Comparison of ENCODE assay signal across 19 cellular contexts in the genomic region with DNA sequence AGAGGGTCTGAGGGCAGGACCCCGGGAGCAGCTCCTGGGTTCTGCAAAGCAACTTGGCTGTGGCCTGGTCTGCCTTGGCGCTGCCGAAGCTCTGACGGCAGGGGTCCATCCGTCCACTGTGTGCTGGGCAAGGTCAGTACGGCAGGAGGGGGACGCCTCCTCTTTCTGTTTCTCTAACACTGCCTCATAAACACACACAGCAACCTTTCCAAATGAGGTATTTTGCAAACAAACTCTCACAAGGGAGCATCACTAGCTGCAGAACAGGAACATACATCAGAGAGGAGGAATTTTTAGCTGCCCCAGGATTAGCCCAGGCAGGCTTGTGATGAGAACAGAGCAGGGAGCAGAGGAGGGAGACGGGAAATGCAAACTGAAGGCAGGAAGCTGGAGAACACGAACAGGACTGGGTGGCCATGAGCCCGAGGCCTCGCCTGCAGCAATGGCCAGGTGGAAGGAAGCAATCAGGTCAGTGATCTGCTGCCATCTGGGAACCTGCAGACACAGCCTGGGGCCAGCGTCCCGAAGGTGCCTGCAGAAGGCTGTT. TPM values are rescaled to one million over a fixed set of nuclear protein-coding genes. Genes with fewer than 3 reads are reported as not detected.
DNase-seq lines count a peak whose midpoint lies in the region; TF ChIP-seq lines count a peak whose summit lies in the region.
"Had no signal": no experiment of that assay in that cellular context is flagged by ENCODE, and none has a peak within 500 bp of the region (broad histone marks: within the 10 kb centered on the region; RNA-seq: fewer than 3 reads in every experiment).

No MANE protein-coding gene starts in this region.

- CTCF ChIA-PET in PC-9 (lab: Charles Lee) = interaction anchor here (0.6 kb wide), 1 partner anchor 25 kb away, joined by 3 read pairs; no protein-coding TSS in a partner anchor

- peak overlapping the region; percentile 34 for H3K4me2 ChIP-seq in skeletal muscle satellite cell (ENCODE audit: low read length)
- H3K4me2 ChIP-seq in PC-9 = no peak overlapping the region
- H3K4me2 ChIP-seq: BLaER1 treated with 17β-estradiol and CSF1 and Interleukin-3, amounts not matched to agents 10 nM and 100 nM had no signal

- no peaks in the 10 kb centered on the region for H3K79me2 ChIP-seq in PC-9 (ENCODE audit: low read depth)

- peaks cover 3% of the 10 kb centered on the region for H3K27me3 Mint-ChIP-seq in brain

- H3K4me3 ChIP-seq in skeletal muscle satellite cell (ENCODE audit: low read length) (no peak overlapping the region), PC-9 (no peak overlapping the region)
- H3K4me3 ChIP-seq: ascending aorta; BLaER1 treated with 17β-estradiol and CSF1 and Interleukin-3, amounts not matched to agents 10 nM and 100 nM; lower lobe of right lung; suprapubic skin had no signal

- H3K27me3 ChIP-seq in skeletal muscle satellite cell (ENCODE audit: control insufficient read depth, insufficient read depth, low read length) (peaks cover 7% of the 10 kb centered on the region), PC-9 (ENCODE audit: insufficient read depth, low read depth) (0 out of 2 replicates have a peak, but pooled peaks cover 3% of the 10 kb centered on the region)
- H3K27me3 ChIP-seq: ascending aorta; BLaER1 treated with 17β-estradiol and CSF1 and Interleukin-3, amounts not matched to agents 10 nM and 100 nM; suprapubic skin had no signal

- no TSS peak for BruUV-seq in PC-9 (replicated peaks; lab: Mats Ljungman, UMichigan)

- peaks cover 13% of the 10 kb centered on the region for H3F3A ChIP-seq in PC-9 (ENCODE audit: insufficient read depth, low read depth)

- no peak for TF ChIP-seq CTCF in brain (conservative IDR thresholded peaks at IDR 0.05)
- TF ChIP-seq CTCF in PC-9 (conservative IDR thresholded peaks at IDR 0.05) = no peak

- H3K9me3 ChIP-seq in skeletal muscle satellite cell (replicated peaks; ENCODE audit: low read length) = no peaks in the 10 kb centered on the region
- 0 out of 2 replicates have a peak, but pooled peaks cover 10% of the 10 kb centered on the region for H3K9me3 ChIP-seq in PC-9 (ENCODE audit: insufficient read depth, low read depth)

- no peak overlapping the region for H3K9ac ChIP-seq in skeletal muscle satellite cell (ENCODE audit: low read depth, low read length)

- H3K9me3 Mint-ChIP-seq in brain = peaks cover 8 to 14% (median 11%) of the 10 kb centered on the region in 5 experiments

- no peaks in the 10 kb centered on the region for H3K9me2 ChIP-seq in PC-9 (ENCODE audit: insufficient read depth)

- peak; percentile 58 for DNase-seq in DMS53 (lab: John Stamatoyannopoulos, UW)
- DNase-seq in DMS53 treated with DMSO at 0.1 percent for 48 hours (lab: John Stamatoyannopoulos, UW; ENCODE audit: unreplicated experiment) = no peak
- peak; percentile 62 for DNase-seq in iris pigment epithelial cell (ENCODE audit: low read depth)
- DNase-seq in NCI-H2081 treated with DMSO at 0.1 percent for 48 hours (lab: John Stamatoyannopoulos, UW) = no peak
- no peak for DNase-seq in NCI-H510A treated with DMSO at 0.1 percent for 48 hours (lab: John Stamatoyannopoulos, UW)
- no peak for DNase-seq in PC-9
- DNase-seq: DMS 273 treated with DMSO at 0.1 percent for 48 hours; effector CD8-positive, alpha-beta T cell; lower lobe of right lung; nephron progenitor cell; WERI-Rb-1 had no signal

- peaks cover 8% of the 10 kb centered on the region for H3K4me1 Mint-ChIP-seq in brain

- H4K20me1 ChIP-seq in PC-9 (ENCODE audit: insufficient read depth) = no peaks in the 10 kb centered on the region
- H4K20me1 ChIP-seq: BLaER1 treated with 17β-estradiol and CSF1 and Interleukin-3, amounts not matched to agents 10 nM and 100 nM had no signal

- H2AFZ ChIP-seq in PC-9 = no peak overlapping the region

- H3K36me3 ChIP-seq in skeletal muscle satellite cell (ENCODE audit: insufficient read depth, low read length) (no peaks in the 10 kb centered on the region), PC-9 (ENCODE audit: low read depth) (no peaks in the 10 kb centered on the region)
- H3K36me3 ChIP-seq: lower lobe of right lung, WERI-Rb-1 had no signal

- intact Hi-C loops in PC-9 (cut with micrococcal nuclease; ENCODE audit: unreplicated experiment) = no loop called here

- no peak overlapping the region for H3K4me3 Mint-ChIP-seq in brain
- H3K4me3 Mint-ChIP-seq: nephron progenitor cell had no signal

- peak overlapping the region; percentile 21 to 71 (median 38) for H3K27ac Mint-ChIP-seq in brain
- H3K27ac Mint-ChIP-seq: nephron progenitor cell had no signal

- POLR2A ChIA-PET in PC-9 (lab: Charles Lee; ENCODE audit: unreplicated experiment) = no interaction called here

- H3K36me3 Mint-ChIP-seq in brain = peaks cover 8% of the 10 kb centered on the region

- no peak overlapping the region for H3K27ac ChIP-seq in PC-9
- H3K27ac ChIP-seq: 22Rv1; ascending aorta; BLaER1 treated with 17β-estradiol and CSF1 and Interleukin-3, amounts not matched to agents 10 nM and 100 nM; lower lobe of right lung; suprapubic skin had no signal

- H3K4me1 ChIP-seq in skeletal muscle satellite cell (ENCODE audit: control insufficient read depth, insufficient read depth, low read length) (peaks cover 16% of the 10 kb centered on the region), PC-9 (replicated peaks; ENCODE audit: insufficient read depth) (peaks cover 17% of the 10 kb centered on the region)
- H3K4me1 ChIP-seq: ascending aorta had no signal

RNA-seq across cellular contexts. Expression of a gene that starts 20.3 kb away (rescaled TPM):
- 145 TPM for polyA plus RNA-seq in brain (ENCODE audit: insufficient read depth, low read depth, low replicate concordance)
- total RNA-seq in skeletal muscle satellite cell (2012; rRNA removed) = 40.8 and 46.6 TPM in 2 replicates
- total RNA-seq in PC-9 (2021) = 73.4 and 90.4 TPM in 2 replicates

RNA-seq across cellular contexts. Expression of a gene that starts 38.2 kb away (rescaled TPM):
- polyA plus RNA-seq in brain (ENCODE audit: insufficient read depth, low read depth, low replicate concordance) = 0.15 TPM
- total RNA-seq in skeletal muscle satellite cell (2012; rRNA removed) = not detected in 2 replicates
- 5.4 and 5.9 TPM in 2 replicates for total RNA-seq in PC-9 (2021)
- total RNA-seq: activated CD8-positive, alpha-beta memory T cell treated with anti-CD3 and anti-CD28 coated beads for 36 hours; ascending aorta; MCF 10A; suprapubic skin had no signal

RNA-seq across cellular contexts. Expression of a gene that starts 56.2 kb away (rescaled TPM):
- polyA plus RNA-seq in brain (ENCODE audit: insufficient read depth, low read depth, low replicate concordance) = 7.3 TPM
- 0.25 TPM in 1 of 2 replicates, not detected in the other for total RNA-seq in skeletal muscle satellite cell (2012; rRNA removed)
- total RNA-seq in PC-9 (2021) = 10.5 and 22.8 TPM in 2 replicates

RNA-seq across cellular contexts. Expression of a gene that starts 56.4 kb away (rescaled TPM):
- polyA plus RNA-seq in brain (ENCODE audit: insufficient read depth, low read depth, low replicate concordance) = 12.0 TPM
- 2.4 and 4.6 TPM in 2 replicates for total RNA-seq in skeletal muscle satellite cell (2012; rRNA removed)
- total RNA-seq in PC-9 (2021) = 23.7 and 38.5 TPM in 2 replicates

Comparison
In these comparisons a context has a peak if more than half of its experiments do, and no peak if none do; other contexts are left out.
1. DNase-seq: peak in DMS53 (single experiment) and iris pigment epithelial cell (single experiment); none in DMS53 treated with DMSO at 0.1 percent for 48 hours (single experiment), NCI-H2081 treated with DMSO at 0.1 percent for 48 hours (single experiment), NCI-H510A treated with DMSO at 0.1 percent for 48 hours (single experiment) and PC-9 (0 of 2).